Comparison of ENCODE assay signal across 23 cellular contexts in genomic region chr2:109187711-109188484, GRCh38.
"Had no signal": no experiment of that assay in that cellular context is flagged by ENCODE, and none has a peak within 500 bp of the region (broad histone marks: within the 10 kb centered on the region; RNA-seq: fewer than 3 reads in every experiment).

No MANE protein-coding gene starts in this region.

- H3K9me3 ChIP-seq: gastrocnemius medialis, uterus had no signal

- H3K27ac ChIP-seq: hepatocyte, uterus, WERI-Rb-1 had no signal

- H3K27me3 ChIP-seq: gastrocnemius medialis, hepatocyte, uterus had no signal

- DNase-seq: activated CD4-positive, alpha-beta memory T cell treated with anti-CD3 and anti-CD28 coated beads for 36 hours; activated CD4-positive, alpha-beta T cell treated with anti-CD3 and anti-CD28 coated beads, Interleukin-2, amount 10 ng/mL, durations not matched to agents 24 days and 14 days; activated gamma-delta T cell treated with Interleukin-2 at 50 U/mL for 16 hours; activated naive CD4-positive, alpha-beta T cell treated with anti-CD3 and anti-CD28 coated beads, Interleukin-2, amount 50 U/mL, for 16 hours; activated T-cell treated with anti-CD3 and anti-CD28 coated beads, Interleukin-2, amount 50 U/mL, for 4 hours; amniotic stem cell; effector memory CD8-positive, alpha-beta T cell; erythroblast; gastrocnemius medialis; left colon; midbrain; naive thymus-derived CD8-positive, alpha-beta T cell; occipital lobe; right cardiac atrium; stimulated activated CD4-positive, alpha-beta T cell treated with anti-CD3 and anti-CD28 coated beads, Interleukin-2, amount 100 ng/mL, for 48 hours; stimulated activated naive CD4-positive, alpha-beta T cell treated with Interleukin-2 at 50 U/mL for 16 hours; T-helper 9 cell; trophoblast cell; uterus; WERI-Rb-1 had no signal

- H3K4me3 ChIP-seq: gastrocnemius medialis, hepatocyte, uterus had no signal

- FAIRE-seq: colon, keratinocyte had no signal

- H3K36me3 ChIP-seq: gastrocnemius medialis, uterus, WERI-Rb-1 had no signal
